In genomic region chr15:77083381-77084160, GRCh38 we compare ENCODE assay signal across 8 cellular contexts. TPM values are rescaled to one million over a fixed set of nuclear protein-coding genes. Genes with fewer than 3 reads are reported as not detected.
DNase-seq lines count a peak whose midpoint lies in the region; ATAC-seq and TF ChIP-seq lines count a peak whose summit lies in the region.

No MANE protein-coding gene starts in this region.

- peak overlapping the region; percentile 47 for H2AFZ ChIP-seq in fibroblast of lung (ENCODE audit: low read length)

- H3K4me3 Mint-ChIP-seq in natural killer cell: peak overlapping the region; percentile 81

- H3K4me1 ChIP-seq in fibroblast of lung (ENCODE audit: control insufficient read depth, extremely low read depth, insufficient read depth, low read length): peaks cover 15% of the 10 kb centered on the region

- no peaks in the 10 kb centered on the region for H3K9me3 Mint-ChIP-seq in natural killer cell

- peak overlapping the region; percentile 15 for H3K4me2 ChIP-seq in fibroblast of lung (ENCODE audit: extremely low read depth, insufficient read depth, low read length)

- H3K36me3 ChIP-seq in fibroblast of lung (ENCODE audit: control insufficient read depth, insufficient read depth, low read length): no peaks in the 10 kb centered on the region

- H3K36me3 Mint-ChIP-seq in natural killer cell: no peaks in the 10 kb centered on the region

- no peak for TF ChIP-seq CTCF in fibroblast of lung (conservative IDR thresholded peaks at IDR 0.05 in 1 of 2, IDR thresholded peaks at IDR 0.05 in 1 of 2; ENCODE audit: low read depth in 1 of 2, low read length in 2 of 2)
- no peak for TF ChIP-seq CTCF in natural killer cell (IDR thresholded peaks at IDR 0.05)

- no peak overlapping the region for H3K9ac ChIP-seq in fibroblast of lung (ENCODE audit: insufficient read depth, low read length)

- H3K27ac Mint-ChIP-seq in natural killer cell: peak overlapping the region; percentile 27 to 58

- intact Hi-C loops in natural killer cell (cut with micrococcal nuclease): no loop called here

- peak overlapping the region in 2 of 4 experiments; percentile 12 to 22 for H3K4me3 ChIP-seq in fibroblast of lung (replicated peaks in 1 of 4; ENCODE audit: control extremely low read depth in 1 of 4, insufficient read depth in 1 of 4, low read depth in 3 of 4, low read length in 4 of 4)

- H3K4me1 Mint-ChIP-seq in natural killer cell: peaks cover 16 to 17% of the 10 kb centered on the region in 2 donors

- ATAC-seq in GM18858 (IDR thresholded peaks at IDR 0.05; ENCODE audit: unreplicated experiment) (peak; percentile 72), HG03175 (IDR thresholded peaks at IDR 0.05; ENCODE audit: unreplicated experiment) (peak; percentile 82), natural killer cell (peak; percentile 83 to 94 (median 92)), GM21360 (IDR thresholded peaks at IDR 0.05; ENCODE audit: unreplicated experiment) (no peak)

- DNase-seq in NCI-H774 (lab: John Stamatoyannopoulos, UW) (peak; percentile 86), fibroblast of lung (ENCODE audit: low read depth in 2 of 2) (peak in 1 of 2 donors; percentile 76), natural killer cell (peak; percentile 35)
- DNase-seq in activated T-cell treated with anti-CD3 and anti-CD28 coated beads, Interleukin-2, amount 50 U/mL, for 48 hours: peak; percentile 63 to 67
- DNase-seq in stimulated activated naive CD4-positive, alpha-beta T cell treated with Interleukin-2 at 50 U/mL for 16 hours (lab: John Stamatoyannopoulos, UW): peak; percentile 42

- H3K79me2 ChIP-seq in fibroblast of lung (ENCODE audit: control insufficient read depth, insufficient read depth, low read length): no peaks in the 10 kb centered on the region

- no peaks in the 10 kb centered on the region for H4K20me1 ChIP-seq in fibroblast of lung (ENCODE audit: control insufficient read depth, extremely low read depth, insufficient read depth, low read length)

- H3K27me3 Mint-ChIP-seq in natural killer cell (ENCODE audit: low read depth in 2 of 2): peaks cover 0 to 3% of the 10 kb centered on the region in 2 donors

- H3K27me3 ChIP-seq in fibroblast of lung (ENCODE audit: control insufficient read depth, insufficient read depth, low read length): no peaks in the 10 kb centered on the region

- no peaks in the 10 kb centered on the region for H3K9me3 ChIP-seq in fibroblast of lung (ENCODE audit: control insufficient read depth, insufficient read depth, low read depth, low read length)

- no peak overlapping the region for H3K27ac ChIP-seq in fibroblast of lung (ENCODE audit: insufficient read depth, low read length)

RNA-seq across cellular contexts. Expression of gene TSPAN3, which starts 12.7 kb away (rescaled TPM):
- total RNA-seq in fibroblast of lung: 181 and 225 TPM in 2 replicates
- polyA plus RNA-seq in fibroblast of lung: 308 and 472 TPM in 2 replicates
- polyA plus RNA-seq in fibroblast of lung (2012): 175 and 230 TPM in 2 replicates
- polyA minus RNA-seq in fibroblast of lung (ENCODE audit: low replicate concordance): 174 and 216 TPM in 2 replicates
- 10 to 100 TPM; 18.7 to 37.4 (median 29.9) TPM for total RNA-seq in natural killer cell
